Comparison of ENCODE assay signal across 23 cellular contexts in the genomic region with DNA sequence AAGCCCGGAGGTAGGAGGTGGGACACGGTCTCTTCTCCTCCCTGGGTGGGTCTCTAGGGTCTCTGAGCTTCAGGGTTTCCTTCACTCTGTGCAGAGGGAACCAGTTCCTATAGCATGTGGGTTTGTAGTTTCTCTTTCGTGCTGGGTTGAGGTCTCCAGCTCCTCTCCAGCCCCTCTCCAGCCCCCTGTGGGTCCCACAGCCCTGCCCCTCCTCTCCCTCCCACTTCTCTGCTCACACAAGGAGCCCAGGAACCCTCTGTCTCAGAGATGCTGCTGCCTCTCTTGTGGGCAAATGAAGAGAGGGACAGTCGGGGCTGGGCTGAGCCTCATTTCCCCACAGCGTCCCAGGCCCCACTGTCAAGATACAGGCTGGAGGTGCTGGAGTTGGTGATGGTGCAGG. TPM values are rescaled to one million over a fixed set of nuclear protein-coding genes. Genes with fewer than 3 reads are reported as not detected.
"Had no signal": no experiment of that assay in that cellular context is flagged by ENCODE, and none has a peak within 500 bp of the region (broad histone marks: within the 10 kb centered on the region; RNA-seq: fewer than 3 reads in every experiment).

No MANE protein-coding gene starts in this region.

- DNase-seq: activated CD4-positive, alpha-beta T cell treated with anti-CD3 and anti-CD28 coated beads, Interleukin-2, amount 10 ng/mL, durations not matched to agents 7 days and 5 days; activated CD4-positive, CD25-positive, alpha-beta regulatory T cell treated with anti-CD3 and anti-CD28 coated beads, Interleukin-2, amount 50 U/mL, for 72 hours; activated CD8-positive, alpha-beta T cell treated with anti-CD3 and anti-CD28 coated beads for 36 hours; activated naive CD4-positive, alpha-beta T cell; activated naive CD8-positive, alpha-beta T cell treated with anti-CD3 and anti-CD28 coated beads for 36 hours; activated T-cell treated with anti-CD3 and anti-CD28 coated beads, Interleukin-2, amount 50 U/mL, for 1 hour; colonic mucosa; erythroblast; foreskin fibroblast; heart right ventricle; SK-N-SH; stimulated activated CD4-positive, alpha-beta T cell treated with anti-CD3 and anti-CD28 coated beads, Interleukin-12 subunit alpha, Interleukin-12 subunit beta, amount 100 ng/mL, for 4 hours; stimulated activated CD4-positive, alpha-beta T cell treated with anti-CD3 and anti-CD28 coated beads, Interleukin-4, amount 100 ng/mL, for 4 hours; substantia nigra; T-helper 2 cell; thyroid gland; upper lobe of right lung; WERI-Rb-1 had no signal

- ATAC-seq: activated CD8-positive, alpha-beta T cell treated with anti-CD3 and anti-CD28 coated beads for 36 hours had no signal

- H3K36me3 ChIP-seq: breast epithelium, colonic mucosa, heart right ventricle, prostate gland, thyroid gland, upper lobe of right lung, WERI-Rb-1 had no signal

- H3K4me3 ChIP-seq: breast epithelium, colonic mucosa, prostate gland, thyroid gland, upper lobe of right lung had no signal

- H3K27ac Mint-ChIP-seq: activated CD8-positive, alpha-beta T cell treated with anti-CD3 and anti-CD28 coated beads for 36 hours; activated naive CD8-positive, alpha-beta T cell treated with anti-CD3 and anti-CD28 coated beads for 36 hours; stimulated activated naive CD8-positive, alpha-beta T cell treated with anti-CD3 and anti-CD28 coated beads, Interleukin-15, Interleukin-2, amounts not matched to agents 100 ng/mL and 50 ng/mL, for 24 hours had no signal

- H3K4me3 Mint-ChIP-seq: activated CD4-positive, alpha-beta T cell treated with anti-CD3 and anti-CD28 coated beads, Interleukin-2, amount 10 ng/mL, durations not matched to agents 7 days and 5 days; activated CD8-positive, alpha-beta T cell treated with anti-CD3 and anti-CD28 coated beads for 36 hours; activated naive CD8-positive, alpha-beta T cell treated with anti-CD3 and anti-CD28 coated beads for 36 hours; stimulated activated naive CD8-positive, alpha-beta T cell treated with anti-CD3 and anti-CD28 coated beads, Interleukin-15, Interleukin-2, amounts not matched to agents 100 ng/mL and 50 ng/mL, for 24 hours had no signal

- H3K27ac ChIP-seq: breast epithelium, colonic mucosa, prostate gland, thyroid gland, upper lobe of right lung, WERI-Rb-1 had no signal

- H3K9me3 ChIP-seq: breast epithelium, colonic mucosa, heart right ventricle, prostate gland, SK-N-SH, thyroid gland, upper lobe of right lung had no signal

- H3K9ac ChIP-seq: SK-N-SH had no signal

- H3K27me3 Mint-ChIP-seq: activated CD8-positive, alpha-beta T cell treated with anti-CD3 and anti-CD28 coated beads for 36 hours; activated naive CD8-positive, alpha-beta T cell treated with anti-CD3 and anti-CD28 coated beads for 36 hours; stimulated activated naive CD8-positive, alpha-beta T cell treated with anti-CD3 and anti-CD28 coated beads, Interleukin-15, Interleukin-2, amounts not matched to agents 100 ng/mL and 50 ng/mL, for 24 hours had no signal

- H3K9me3 Mint-ChIP-seq: activated CD4-positive, alpha-beta T cell treated with anti-CD3 and anti-CD28 coated beads, Interleukin-2, amount 10 ng/mL, durations not matched to agents 7 days and 5 days; activated CD8-positive, alpha-beta T cell treated with anti-CD3 and anti-CD28 coated beads for 36 hours; activated naive CD8-positive, alpha-beta T cell treated with anti-CD3 and anti-CD28 coated beads for 36 hours; stimulated activated naive CD8-positive, alpha-beta T cell treated with anti-CD3 and anti-CD28 coated beads, Interleukin-15, Interleukin-2, amounts not matched to agents 100 ng/mL and 50 ng/mL, for 24 hours had no signal

- H3K36me3 Mint-ChIP-seq: activated naive CD8-positive, alpha-beta T cell treated with anti-CD3 and anti-CD28 coated beads for 36 hours had no signal

- H3K4me2 ChIP-seq: SK-N-SH had no signal

- H3K27me3 ChIP-seq: colonic mucosa, thyroid gland, upper lobe of right lung had no signal

- H3K4me1 ChIP-seq: breast epithelium, colonic mucosa, prostate gland, thyroid gland, upper lobe of right lung had no signal

RNA-seq across cellular contexts. Expression of gene SIGLEC7, which starts 1.4 kb away (rescaled TPM):
- polyA plus RNA-seq: fibroblast of lung, neural cell, SK-N-SH had no signal

RNA-seq across cellular contexts. Expression of gene SIGLEC9, which starts 18.8 kb away (rescaled TPM):
- polyA plus RNA-seq: fibroblast of lung, neural cell, SK-N-SH had no signal
